In the genomic region with DNA sequence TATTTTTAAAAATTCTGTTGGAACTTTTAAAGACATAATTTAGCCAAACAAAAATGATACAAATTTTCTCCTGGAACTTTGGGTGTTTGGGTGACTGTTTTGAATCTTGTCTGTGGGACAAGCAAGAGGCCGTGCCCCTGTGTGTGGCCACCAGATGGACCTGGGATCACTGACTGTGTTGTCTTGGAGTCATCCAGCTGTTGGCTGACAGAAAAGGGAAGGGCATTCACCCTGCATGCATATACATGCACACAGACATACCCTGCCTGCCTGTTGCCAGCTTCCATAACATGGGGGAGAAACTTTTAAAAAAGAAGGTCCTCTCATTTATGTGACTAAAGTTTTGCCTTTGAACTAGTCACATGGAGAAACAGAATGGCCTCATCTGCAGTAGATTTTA, we compare ENCODE assay signal across 17 cellular contexts.
A peak's percentile ranks its signal among the peaks of the same experiment; 100 is the strongest.
DNase-seq lines count a peak whose midpoint lies in the region; ATAC-seq and TF ChIP-seq lines count a peak whose summit lies in the region.
"Had no signal": no experiment of that assay in that cellular context is flagged by ENCODE, and none has a peak within 500 bp of the region (broad histone marks: within the 10 kb centered on the region; RNA-seq: fewer than 3 reads in every experiment).

No MANE protein-coding gene starts in this region.

- peak; percentile 37 for ATAC-seq in GM18909 (IDR thresholded peaks at IDR 0.05; ENCODE audit: poor library complexity, unreplicated experiment)
- ATAC-seq in GM21737 (IDR thresholded peaks at IDR 0.05; ENCODE audit: unreplicated experiment), result peak; percentile 32
- ATAC-seq in HG03520 (IDR thresholded peaks at IDR 0.05; ENCODE audit: unreplicated experiment), result peak; percentile 28
- peak; percentile 57 for ATAC-seq in foreskin keratinocyte
- ATAC-seq in GM18505 (IDR thresholded peaks at IDR 0.05; ENCODE audit: unreplicated experiment), result no peak
- ATAC-seq: natural killer cell treated with Interleukin-12 subunit alpha and Interleukin-12 subunit beta and Interleukin-15 and Interleukin-18, amount 100 ng/mL, for 72 hours; stimulated activated effector memory CD8-positive, alpha-beta T cell treated with anti-CD3 and anti-CD28 coated beads, Interleukin-12 subunit alpha, Interleukin-12 subunit beta, amount 100 ng/mL, for 72 hours had no signal

- no peak overlapping the region for H3K27ac ChIP-seq in foreskin keratinocyte

- no peak for TF ChIP-seq POLR2A in GM18505 (IDR thresholded peaks at IDR 0.05; ENCODE audit: borderline replicate concordance, extremely low read depth, insufficient read depth, insufficient read length)

- DNase-seq in foreskin keratinocyte, result peak in 1 of 2 donors; percentile 43
- DNase-seq in medulla oblongata (ENCODE audit: extremely low spot score), result no peak
- DNase-seq in NCI-H1092 treated with DMSO at 0.1 percent for 48 hours (lab: John Stamatoyannopoulos, UW), result no peak
- DNase-seq in SIG-M5 treated with dmso at 0.1 percent for 504 hours (lab: John Stamatoyannopoulos, UW; ENCODE audit: unreplicated experiment), result no peak
- DNase-seq: activated B cell treated with CpG ODN at 0.5 μM for 24 hours; activated CD8-positive, alpha-beta memory T cell treated with anti-CD3 and anti-CD28 coated beads, Interleukin-2, amount 50 U/mL, for 48 hours; DMS79; esophagus squamous epithelium; left lung; stimulated activated CD4-positive, alpha-beta T cell treated with anti-CD3 and anti-CD28 coated beads, Interleukin-4, amount 100 ng/mL, for 1 hour had no signal

- TF ChIP-seq CTCF in foreskin keratinocyte (conservative IDR thresholded peaks at IDR 0.05), result no peak

- H3K4me1 ChIP-seq in foreskin keratinocyte, result no peaks in the 10 kb centered on the region
- H3K4me1 ChIP-seq: left lung had no signal

- H3K27me3 ChIP-seq in foreskin keratinocyte, result no peaks in the 10 kb centered on the region
- H3K27me3 ChIP-seq: esophagus squamous epithelium, left lung, right atrium auricular region had no signal
